In the genomic region with DNA sequence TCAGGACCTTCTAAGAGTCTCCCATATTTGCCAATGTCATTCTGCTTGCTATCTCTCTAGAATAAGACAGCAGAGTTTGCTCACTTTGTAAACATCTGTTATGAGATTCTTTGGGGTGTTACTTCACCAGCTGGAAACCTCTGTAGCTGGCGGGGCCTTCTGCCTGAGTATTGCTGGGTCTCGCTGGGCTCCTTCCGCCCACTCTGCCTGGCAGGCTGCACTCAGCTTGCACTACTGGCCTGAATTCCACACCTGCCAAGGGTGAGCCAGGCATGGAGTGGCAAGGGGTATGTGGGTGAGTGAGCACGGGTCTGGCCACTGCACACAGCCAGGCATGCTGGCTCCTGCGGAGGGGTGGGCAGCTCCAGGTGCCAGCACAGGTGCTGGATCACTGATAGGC, we compare ENCODE assay signal across 24 cellular contexts.
DNase-seq lines count a peak whose midpoint lies in the region; ATAC-seq and TF ChIP-seq lines count a peak whose summit lies in the region.
"Had no signal": no experiment of that assay in that cellular context is flagged by ENCODE, and none has a peak within 500 bp of the region (broad histone marks: within the 10 kb centered on the region; RNA-seq: fewer than 3 reads in every experiment).

No MANE protein-coding gene starts in this region.

- ATAC-seq in right cardiac atrium = peak; percentile 32 to 62
- ATAC-seq in stimulated activated effector memory CD8-positive, alpha-beta T cell treated with anti-CD3 and anti-CD28 coated beads, Interleukin-12 subunit alpha, Interleukin-12 subunit beta, amount 100 ng/mL, for 72 hours = peak; percentile 31
- ATAC-seq: activated CD8-positive, alpha-beta memory T cell treated with anti-CD3 and anti-CD28 coated beads, Interleukin-2, amount 10 ng/mL, durations not matched to agents 7 days and 5 days; K562 had no signal

- H3K9ac ChIP-seq in smooth muscle cell (ENCODE audit: low read depth) = no peak overlapping the region
- H3K9ac ChIP-seq: neural progenitor cell had no signal

- no peaks in the 10 kb centered on the region for H3K9me3 ChIP-seq in right cardiac atrium (ENCODE audit: control insufficient read depth, low read length)
- no peaks in the 10 kb centered on the region for H3K9me3 ChIP-seq in smooth muscle cell (replicated peaks; ENCODE audit: low read depth)
- H3K9me3 ChIP-seq in breast epithelium = no peaks in the 10 kb centered on the region
- H3K9me3 ChIP-seq: Peyer's patch, prostate gland, testis had no signal

- no peak overlapping the region for H3K4me3 Mint-ChIP-seq in stimulated activated effector memory CD8-positive, alpha-beta T cell treated with anti-CD3 and anti-CD28 coated beads, Interleukin-12 subunit alpha, Interleukin-12 subunit beta, amount 100 ng/mL, for 72 hours
- H3K4me3 Mint-ChIP-seq in activated naive CD4-positive, alpha-beta T cell treated with anti-CD3 and anti-CD28 coated beads, Interleukin-2, amount 10 ng/mL, durations not matched to agents 7 days and 5 days = no peak overlapping the region
- H3K4me3 Mint-ChIP-seq: activated CD8-positive, alpha-beta memory T cell treated with anti-CD3 and anti-CD28 coated beads, Interleukin-2, amount 10 ng/mL, durations not matched to agents 7 days and 5 days; activated naive CD8-positive, alpha-beta T cell; activated T-helper 1 cell treated with anti-CD3 and anti-CD28 coated beads, Interleukin-12 subunit alpha, Interleukin-12 subunit beta, Interleukin-2, Interleukin-4 antibody, amounts not matched to agents 30 ng/mL and 10 ng/mL and 1 ng/mL, durations not matched to agents 14 hours and 24 hours and 36 hours; brain; neural progenitor cell had no signal

- no peak for TF ChIP-seq EP300 in Ishikawa (IDR thresholded peaks at IDR 0.05; ENCODE audit: borderline replicate concordance)

- H3K4me1 ChIP-seq in right cardiac atrium (ENCODE audit: control insufficient read depth, insufficient read depth, low read length) (no peaks in the 10 kb centered on the region), smooth muscle cell (ENCODE audit: low read depth) (peaks cover 6% of the 10 kb centered on the region), breast epithelium (no peaks in the 10 kb centered on the region)
- H3K4me1 ChIP-seq: Peyer's patch, prostate gland, testis had no signal

- H3K36me3 ChIP-seq in smooth muscle cell (ENCODE audit: low read depth) (no peaks in the 10 kb centered on the region), breast epithelium (no peaks in the 10 kb centered on the region)
- H3K36me3 ChIP-seq: neural progenitor cell, Peyer's patch, prostate gland had no signal

- CTCF ChIA-PET in activated naive CD4-positive, alpha-beta T cell treated with anti-CD3 and anti-CD28 coated beads, Interleukin-2, amount 10 ng/mL, durations not matched to agents 7 days and 5 days (lab: Charles Lee) = no interaction called here

- intact Hi-C loops in right cardiac atrium (cut with DNase I) = no loop called here
- intact Hi-C loops in breast epithelium (cut with DNase I; ENCODE audit: low total_unique reads) = no loop called here

- 60% methylated on average over 5 of the region's 5 CpGs for WGBS in right cardiac atrium
- 71% methylated on average over 5 of the region's 5 CpGs for WGBS in smooth muscle cell (ENCODE audit: low lambda C conversion rate)

- DNase-seq in choroid plexus epithelial cell (ENCODE audit: low read depth) (peak; percentile 35), right cardiac atrium (peak; percentile 44 to 70 (median 57)), smooth muscle cell (lab: John Stamatoyannopoulos, UW; ENCODE audit: unreplicated experiment) (no peak), UCSD-AML1 (lab: John Stamatoyannopoulos, UW; ENCODE audit: unreplicated experiment) (no peak), breast epithelium (ENCODE audit: low spot score in 2 of 2) (no peak)
- DNase-seq in stimulated activated effector memory CD8-positive, alpha-beta T cell treated with anti-CD3 and anti-CD28 coated beads, Interleukin-12 subunit alpha, Interleukin-12 subunit beta, amount 100 ng/mL, for 72 hours (ENCODE audit: low spot score in 2 of 2) = no peak
- DNase-seq in activated naive CD4-positive, alpha-beta T cell treated with anti-CD3 and anti-CD28 coated beads, Interleukin-2, amount 10 ng/mL, durations not matched to agents 7 days and 5 days = no peak
- DNase-seq: activated CD4-positive, alpha-beta T cell treated with anti-CD3 and anti-CD28 coated beads for 4 hours; activated CD8-positive, alpha-beta memory T cell treated with anti-CD3 and anti-CD28 coated beads, Interleukin-2, amount 10 ng/mL, durations not matched to agents 7 days and 5 days; cortex of kidney; NCI-H146; NCI-H2171; NCI-H524; Peyer's patch; stimulated activated CD4-positive, alpha-beta T cell treated with anti-CD3 and anti-CD28 coated beads, Interleukin-2, amount 100 ng/mL, for 48 hours; stimulated activated naive CD4-positive, alpha-beta T cell; testis had no signal

- no peak overlapping the region for H3K27ac Mint-ChIP-seq in stimulated activated effector memory CD8-positive, alpha-beta T cell treated with anti-CD3 and anti-CD28 coated beads, Interleukin-12 subunit alpha, Interleukin-12 subunit beta, amount 100 ng/mL, for 72 hours
- no peak overlapping the region for H3K27ac Mint-ChIP-seq in activated naive CD4-positive, alpha-beta T cell treated with anti-CD3 and anti-CD28 coated beads, Interleukin-2, amount 10 ng/mL, durations not matched to agents 7 days and 5 days
- H3K27ac Mint-ChIP-seq: activated CD8-positive, alpha-beta memory T cell treated with anti-CD3 and anti-CD28 coated beads, Interleukin-2, amount 10 ng/mL, durations not matched to agents 7 days and 5 days; activated naive CD8-positive, alpha-beta T cell; activated T-helper 1 cell treated with anti-CD3 and anti-CD28 coated beads, Interleukin-12 subunit alpha, Interleukin-12 subunit beta, Interleukin-2, Interleukin-4 antibody, amounts not matched to agents 30 ng/mL and 10 ng/mL and 1 ng/mL, durations not matched to agents 14 hours and 24 hours and 36 hours; brain; neural progenitor cell had no signal

- H3F3A ChIP-seq in smooth muscle cell (ENCODE audit: low read depth) = no peaks in the 10 kb centered on the region

- no peak overlapping the region for H3K4me3 ChIP-seq in choroid plexus epithelial cell (ENCODE audit: low read depth, low read length)
- no peak overlapping the region for H3K4me3 ChIP-seq in right cardiac atrium (ENCODE audit: low read length)
- H3K4me3 ChIP-seq in smooth muscle cell = no peak overlapping the region
- no peak overlapping the region for H3K4me3 ChIP-seq in breast epithelium
- H3K4me3 ChIP-seq: K562, neural progenitor cell, Peyer's patch, prostate gland, testis had no signal

- H3K27me3 ChIP-seq in right cardiac atrium (ENCODE audit: control insufficient read depth, insufficient read depth) (no peaks in the 10 kb centered on the region), smooth muscle cell (ENCODE audit: low read depth) (no peaks in the 10 kb centered on the region), breast epithelium (no peaks in the 10 kb centered on the region)
- H3K27me3 ChIP-seq: neural progenitor cell, Peyer's patch, testis had no signal

- H3K4me1 Mint-ChIP-seq in stimulated activated effector memory CD8-positive, alpha-beta T cell treated with anti-CD3 and anti-CD28 coated beads, Interleukin-12 subunit alpha, Interleukin-12 subunit beta, amount 100 ng/mL, for 72 hours = no peaks in the 10 kb centered on the region
- H3K4me1 Mint-ChIP-seq in activated naive CD4-positive, alpha-beta T cell treated with anti-CD3 and anti-CD28 coated beads, Interleukin-2, amount 10 ng/mL, durations not matched to agents 7 days and 5 days = no peaks in the 10 kb centered on the region
- H3K4me1 Mint-ChIP-seq: activated CD8-positive, alpha-beta memory T cell treated with anti-CD3 and anti-CD28 coated beads, Interleukin-2, amount 10 ng/mL, durations not matched to agents 7 days and 5 days had no signal

- no peak overlapping the region for H2AFZ ChIP-seq in smooth muscle cell (ENCODE audit: low read depth)
- H2AFZ ChIP-seq: neural progenitor cell had no signal

- H4K20me1 ChIP-seq in smooth muscle cell (ENCODE audit: low read depth) = no peaks in the 10 kb centered on the region

- no peak for TF ChIP-seq CTCF in choroid plexus epithelial cell (conservative IDR thresholded peaks at IDR 0.05; ENCODE audit: low read depth, low read length)
- no peak for TF ChIP-seq CTCF in smooth muscle cell (IDR thresholded peaks at IDR 0.05; ENCODE audit: borderline replicate concordance, insufficient read depth, poor library complexity, severe bottlenecking)
- TF ChIP-seq CTCF in breast epithelium (IDR thresholded peaks at IDR 0.05) = no peak

- H3K4me2 ChIP-seq in smooth muscle cell = no peak overlapping the region
- H3K4me2 ChIP-seq: neural progenitor cell had no signal

- H3K79me2 ChIP-seq in smooth muscle cell (ENCODE audit: low read depth) = no peaks in the 10 kb centered on the region

- H3K9me3 Mint-ChIP-seq in stimulated activated effector memory CD8-positive, alpha-beta T cell treated with anti-CD3 and anti-CD28 coated beads, Interleukin-12 subunit alpha, Interleukin-12 subunit beta, amount 100 ng/mL, for 72 hours = peaks cover 4% of the 10 kb centered on the region
- no peaks in the 10 kb centered on the region for H3K9me3 Mint-ChIP-seq in activated naive CD4-positive, alpha-beta T cell treated with anti-CD3 and anti-CD28 coated beads, Interleukin-2, amount 10 ng/mL, durations not matched to agents 7 days and 5 days

- H3K27ac ChIP-seq in right cardiac atrium (ENCODE audit: low read length) = no peak overlapping the region
- no peak overlapping the region for H3K27ac ChIP-seq in smooth muscle cell (ENCODE audit: low read depth)
- no peak overlapping the region for H3K27ac ChIP-seq in breast epithelium
- H3K27ac ChIP-seq: neural progenitor cell, Peyer's patch, prostate gland, testis had no signal

- no peak for TF ChIP-seq RAD21 in Ishikawa (IDR thresholded peaks at IDR 0.05; ENCODE audit: low read depth)

- TF ChIP-seq POLR2A in breast epithelium (IDR thresholded peaks at IDR 0.05) = no peak

- no peaks in the 10 kb centered on the region for H3K27me3 Mint-ChIP-seq in activated naive CD4-positive, alpha-beta T cell treated with anti-CD3 and anti-CD28 coated beads, Interleukin-2, amount 10 ng/mL, durations not matched to agents 7 days and 5 days
- H3K27me3 Mint-ChIP-seq: activated CD8-positive, alpha-beta memory T cell treated with anti-CD3 and anti-CD28 coated beads, Interleukin-2, amount 10 ng/mL, durations not matched to agents 7 days and 5 days; activated naive CD8-positive, alpha-beta T cell; brain had no signal

- no peaks in the 10 kb centered on the region for H3K36me3 Mint-ChIP-seq in stimulated activated effector memory CD8-positive, alpha-beta T cell treated with anti-CD3 and anti-CD28 coated beads, Interleukin-12 subunit alpha, Interleukin-12 subunit beta, amount 100 ng/mL, for 72 hours
- no peaks in the 10 kb centered on the region for H3K36me3 Mint-ChIP-seq in activated naive CD4-positive, alpha-beta T cell treated with anti-CD3 and anti-CD28 coated beads, Interleukin-2, amount 10 ng/mL, durations not matched to agents 7 days and 5 days
- H3K36me3 Mint-ChIP-seq: activated CD8-positive, alpha-beta memory T cell treated with anti-CD3 and anti-CD28 coated beads, Interleukin-2, amount 10 ng/mL, durations not matched to agents 7 days and 5 days; activated naive CD8-positive, alpha-beta T cell; brain; neural progenitor cell had no signal

TF ChIP-seq in Ishikawa, 13 proteins besides CTCF, POLR2A, EP300 and RAD21 (continues in another document):
- TF ChIP-seq CEBPB (IDR thresholded peaks at IDR 0.05) (no peak), NFIC (IDR thresholded peaks at IDR 0.05) (no peak)

Comparison
In these comparisons a context has a peak if more than half of its experiments do, and no peak if none do; other contexts are left out.
1. DNase-seq: peak in choroid plexus epithelial cell (single experiment) and right cardiac atrium (3 of 3); none in stimulated activated effector memory CD8-positive, alpha-beta T cell treated with anti-CD3 and anti-CD28 coated beads, Interleukin-12 subunit alpha, Interleukin-12 subunit beta, amount 100 ng/mL, for 72 hours (0 of 2), smooth muscle cell (single experiment), UCSD-AML1 (single experiment), breast epithelium (0 of 2) and activated naive CD4-positive, alpha-beta T cell treated with anti-CD3 and anti-CD28 coated beads, Interleukin-2, amount 10 ng/mL, durations not matched to agents 7 days and 5 days (single experiment).